Comparison of ENCODE assay signal across 8 cellular contexts in genomic region chr10:119859422-119860258, GRCh38. TPM values are rescaled to one million over a fixed set of nuclear protein-coding genes. Genes with fewer than 3 reads are reported as not detected.
DNase-seq lines count a peak whose midpoint lies in the region; ATAC-seq and TF ChIP-seq lines count a peak whose summit lies in the region.

No MANE protein-coding gene starts in this region.

- ATAC-seq in naive B cell (ENCODE audit: low read depth in 2 of 2) (peak; percentile 49 to 68), HG02938 (IDR thresholded peaks at IDR 0.05; ENCODE audit: unreplicated experiment) (no peak), GM18870 (IDR thresholded peaks at IDR 0.05; ENCODE audit: unreplicated experiment) (no peak), HG03442 (IDR thresholded peaks at IDR 0.05; ENCODE audit: unreplicated experiment) (no peak)

- H3K27ac ChIP-seq in OCI-LY3 (ENCODE audit: low read length): no peak overlapping the region
- no peak overlapping the region for H3K27ac ChIP-seq in coronary artery

- no peaks in the 10 kb centered on the region for H3K27me3 Mint-ChIP-seq in naive B cell

- peak overlapping the region in 1 of 8 donors; percentile 56 for H3K4me3 Mint-ChIP-seq in naive B cell

- peaks cover 22% of the 10 kb centered on the region for H3K36me3 ChIP-seq in OCI-LY3 (replicated peaks; ENCODE audit: low read depth, low read length)

- peak overlapping the region in 4 of 6 donors; percentile 11 to 86 (median 34) for H3K27ac Mint-ChIP-seq in naive B cell

- H3K36me3 Mint-ChIP-seq in naive B cell: peaks cover 8 to 15% of the 10 kb centered on the region in 2 donors

- peaks cover 49% of the 10 kb centered on the region for H4K20me1 ChIP-seq in OCI-LY3 (ENCODE audit: insufficient read depth, low read length)

- DNase-seq in AG20443 (ENCODE audit: low spot score): peak; percentile 16
- DNase-seq in GM12865 (ENCODE audit: low read depth): peak; percentile 61
- DNase-seq in coronary artery (ENCODE audit: low spot score): no peak
- peak; percentile 43 for DNase-seq in naive B cell

- peaks cover 65% of the 10 kb centered on the region for H3K79me2 ChIP-seq in OCI-LY3 (ENCODE audit: low read length)

- peak; percentile 45 for TF ChIP-seq CTCF in GM12865 (IDR thresholded peaks at IDR 0.05; ENCODE audit: insufficient read depth, low read depth, low read length, missing control alignments)
- TF ChIP-seq CTCF in OCI-LY3 (IDR thresholded peaks at IDR 0.05; ENCODE audit: low read depth, low read length): peak; percentile 63
- TF ChIP-seq CTCF in coronary artery (IDR thresholded peaks at IDR 0.05): peak; percentile 41

- H3K4me3 ChIP-seq in GM12865 (ENCODE audit: low read depth, low read length) (no peak overlapping the region), OCI-LY3 (ENCODE audit: low read length) (no peak overlapping the region), coronary artery (no peak overlapping the region)

- H2AFZ ChIP-seq in OCI-LY3 (ENCODE audit: low read depth, low read length): no peak overlapping the region

- no peaks in the 10 kb centered on the region for H3K27me3 ChIP-seq in OCI-LY3 (ENCODE audit: low read depth, low read length)

- peaks cover 0 to 11% (median 5%) of the 10 kb centered on the region in 7 donors for H3K9me3 Mint-ChIP-seq in naive B cell

- no peak overlapping the region for H3K9ac ChIP-seq in OCI-LY3 (ENCODE audit: low read length)

- H3K4me1 ChIP-seq in OCI-LY3 (ENCODE audit: low read length): peaks cover 19% of the 10 kb centered on the region

- H3K9me3 ChIP-seq in OCI-LY3 (ENCODE audit: insufficient read depth, low read length): peaks cover 5% of the 10 kb centered on the region; the same call in 1 of the 2 replicates

- peaks cover 11 to 23% (median 17%) of the 10 kb centered on the region in 3 donors for H3K4me1 Mint-ChIP-seq in naive B cell

- no peak overlapping the region for H3K4me2 ChIP-seq in OCI-LY3 (ENCODE audit: low read length)

RNA-seq across cellular contexts. Expression of gene MCMBP, which starts 13.0 kb away (rescaled TPM):
- 10 to 100 TPM; 40.5 to 77.0 (median 48.5) TPM for polyA plus RNA-seq in naive B cell (ENCODE audit: low read depth in 6 of 6)

RNA-seq across cellular contexts. Expression of gene SEC23IP, which starts 32.9 kb away (rescaled TPM):
- 10 to 100 TPM; 48.6 to 63.8 (median 59.5) TPM for polyA plus RNA-seq in naive B cell (ENCODE audit: low read depth in 6 of 6)

Comparison
In these comparisons a context has a peak if more than half of its experiments do, and no peak if none do; other contexts are left out.
1. ATAC-seq: peak in naive B cell (2 of 2); none in HG02938 (single experiment), GM18870 (single experiment) and HG03442 (single experiment).
2. Peak in every context shown above with its lines, with median percentiles within 50 percentile points of each other: CTCF ChIP-seq.